In genomic region chr2:7417845-7418244, GRCh38 we compare ENCODE assay signal across 26 cellular contexts.
"Had no signal": no experiment of that assay in that cellular context is flagged by ENCODE, and none has a peak within 500 bp of the region (broad histone marks: within the 10 kb centered on the region; RNA-seq: fewer than 3 reads in every experiment).

No MANE protein-coding gene starts in this region.

- DNase-seq: colonic mucosa; cortex of kidney; effector CD8-positive, alpha-beta T cell; effector memory CD8-positive, alpha-beta T cell; endodermal cell; erythroblast; esophagus squamous epithelium; foreskin fibroblast; foreskin melanocyte; gastrocnemius medialis; glutamatergic neuron; head of caudate nucleus; heart right ventricle; hippocampal formation; left cardiac atrium; left lung; left ventricle myocardium superior; lower lobe of right lung; mesendoderm; midbrain; naive thymus-derived CD4-positive, alpha-beta T cell had no signal

- FAIRE-seq: endometrium, islet of Langerhans, keratinocyte had no signal

- H3K4me1 ChIP-seq: colonic mucosa, gastrocnemius medialis, lower lobe of right lung had no signal

- H3K4me3 ChIP-seq: colonic mucosa, esophagus squamous epithelium, gastrocnemius medialis, heart right ventricle, left lung, lower lobe of right lung had no signal

- H3K9me3 Mint-ChIP-seq: dendritic cell treated with granulocyte-macrophage colony-stimulating factor and Interleukin-4, amounts not matched to agents 40 ng/mL and 50 ng/mL, for 4 days had no signal

- H3K27ac ChIP-seq: colonic mucosa, epithelial cell of prostate, gastrocnemius medialis, left lung, lower lobe of right lung had no signal

- H3K27me3 Mint-ChIP-seq: dendritic cell treated with granulocyte-macrophage colony-stimulating factor and Interleukin-4, amounts not matched to agents 40 ng/mL and 50 ng/mL, for 4 days had no signal

- H3K27ac Mint-ChIP-seq: dendritic cell treated with granulocyte-macrophage colony-stimulating factor and Interleukin-4, amounts not matched to agents 40 ng/mL and 50 ng/mL, for 4 days; effector memory CD8-positive, alpha-beta T cell; naive thymus-derived CD4-positive, alpha-beta T cell had no signal

- ATAC-seq: effector memory CD8-positive, alpha-beta T cell; gastrocnemius medialis; lower lobe of right lung; naive thymus-derived CD4-positive, alpha-beta T cell had no signal

- H3K9me3 ChIP-seq: colonic mucosa, esophagus squamous epithelium, left lung, lower lobe of right lung had no signal

- H3K36me3 ChIP-seq: colonic mucosa, esophagus squamous epithelium, gastrocnemius medialis, heart right ventricle, left lung, lower lobe of right lung had no signal

- H3K4me3 Mint-ChIP-seq: dendritic cell treated with granulocyte-macrophage colony-stimulating factor and Interleukin-4, amounts not matched to agents 40 ng/mL and 50 ng/mL, for 4 days; effector memory CD8-positive, alpha-beta T cell; naive thymus-derived CD4-positive, alpha-beta T cell had no signal

- H3K27me3 ChIP-seq: colonic mucosa, esophagus squamous epithelium, left lung had no signal
